8 cellular contexts compared by ENCODE assay signal in genomic region chr1:204685236-204686006, GRCh38. TPM values are rescaled to one million over a fixed set of nuclear protein-coding genes. Genes with fewer than 3 reads are reported as not detected.
DNase-seq lines count a peak whose midpoint lies in the region; TF ChIP-seq lines count a peak whose summit lies in the region.

LRRN2 (minus strand) TSS chr1:204685738; CDS start chr1:204619992, 65,746 bp downstream.

- peaks cover 49% of the 10 kb centered on the region for H3K27me3 Mint-ChIP-seq in activated T-cell treated with anti-CD3 and anti-CD28 coated beads, Interleukin-2, amount 50 U/mL, for 24 hours

- no peaks in the 10 kb centered on the region for H3K9me3 Mint-ChIP-seq in activated T-cell treated with anti-CD3 and anti-CD28 coated beads, Interleukin-2, amount 50 U/mL, for 24 hours

- WGBS in stomach, 5 donors = 1 to 9% (median 2%) methylated on average over 18 to 84 of the region's 84 CpGs

- H3K9me3 ChIP-seq in ascending aorta (no peaks in the 10 kb centered on the region), stomach (no peaks in the 10 kb centered on the region)

- no peak for DNase-seq in activated T-cell treated with anti-CD3 and anti-CD28 coated beads, Interleukin-2, amount 50 U/mL, for 24 hours
- DNase-seq in activated T-cell treated with anti-CD3 and anti-CD28 coated beads, Interleukin-2, amount 50 U/mL, for 1 hour = no peak
- DNase-seq in ascending aorta (ENCODE audit: low spot score in 2 of 2) (no peak), kidney epithelial cell (ENCODE audit: low read depth) (no peak), stomach (no peak), NCI-H2081 treated with DMSO at 0.1 percent for 48 hours (lab: John Stamatoyannopoulos, UW) (no peak), globus pallidus (ENCODE audit: low spot score) (no peak), putamen (ENCODE audit: low spot score) (no peak)

- TF ChIP-seq CTCF in ascending aorta (IDR thresholded peaks at IDR 0.05) (no peak), kidney epithelial cell (IDR thresholded peaks at IDR 0.05; ENCODE audit: insufficient read depth, low read length, poor library complexity, severe bottlenecking) (no peak), stomach (IDR thresholded peaks at IDR 0.05) (no peak)

- no peak within 1 kb of the TSS for H3K27ac Mint-ChIP-seq in activated T-cell treated with anti-CD3 and anti-CD28 coated beads, Interleukin-2, amount 50 U/mL, for 24 hours

- H3K27ac ChIP-seq in ascending aorta (no peak within 1 kb of the TSS), stomach (peak within 1 kb of the TSS in 2 of 5 donors; percentile 6 to 64)

- H3K36me3 ChIP-seq in ascending aorta (no peaks in the 10 kb centered on the region), kidney epithelial cell (ENCODE audit: control insufficient read depth, insufficient read depth, low read length) (no peaks in the 10 kb centered on the region), stomach (no peaks in the 10 kb centered on the region)

- H3K4me1 ChIP-seq in ascending aorta (no peaks in the 10 kb centered on the region), stomach (peaks cover 14 to 26% (median 21%) of the 10 kb centered on the region in 4 donors)

- TF ChIP-seq POLR2A in stomach (IDR thresholded peaks at IDR 0.05) = no peak

- intact Hi-C loops in ascending aorta (cut with DNase I) (no loop called here), stomach (cut with DNase I; ENCODE audit: low total_unique reads) (no loop called here)

- no peak for TF ChIP-seq EP300 in stomach (IDR thresholded peaks at IDR 0.05)

- H3K4me3 ChIP-seq in ascending aorta (peak within 1 kb of the TSS; percentile 45 to 61), kidney epithelial cell (ENCODE audit: low read depth, low read length) (peak within 1 kb of the TSS; percentile 40), stomach (peak within 1 kb of the TSS; percentile 49 to 54 (median 52))

- peak within 1 kb of the TSS; percentile 38 for H3K4me3 Mint-ChIP-seq in activated T-cell treated with anti-CD3 and anti-CD28 coated beads, Interleukin-2, amount 50 U/mL, for 24 hours

- H3K27me3 ChIP-seq in ascending aorta (no peaks in the 10 kb centered on the region), kidney epithelial cell (ENCODE audit: control insufficient read depth, insufficient read depth, low read length) (peaks cover 31% of the 10 kb centered on the region), stomach (peaks cover 0 to 54% (median 28%) of the 10 kb centered on the region in 3 donors)

- no peaks in the 10 kb centered on the region for H3K36me3 Mint-ChIP-seq in activated T-cell treated with anti-CD3 and anti-CD28 coated beads, Interleukin-2, amount 50 U/mL, for 24 hours (ENCODE audit: low read depth)

- H3K4me1 Mint-ChIP-seq in activated T-cell treated with anti-CD3 and anti-CD28 coated beads, Interleukin-2, amount 50 U/mL, for 24 hours (ENCODE audit: low read depth) = peaks cover 9% of the 10 kb centered on the region

RNA-seq across cellular contexts. Expression of gene LRRN2, which starts in this region (rescaled TPM):
- total RNA-seq in ascending aorta (6.5 TPM), kidney epithelial cell (7.6 and 10.8 TPM in 2 replicates), stomach (1 to 10 TPM in 3 of 5 donors, under 1 TPM in 2; 0.43 to 4.1 (median 1.3) TPM)
- under 1 TPM in 1 of 3 donors, not detected in 2; 0.80 TPM for polyA plus RNA-seq in stomach
